8 cellular contexts compared by ENCODE assay signal in the genomic region with DNA sequence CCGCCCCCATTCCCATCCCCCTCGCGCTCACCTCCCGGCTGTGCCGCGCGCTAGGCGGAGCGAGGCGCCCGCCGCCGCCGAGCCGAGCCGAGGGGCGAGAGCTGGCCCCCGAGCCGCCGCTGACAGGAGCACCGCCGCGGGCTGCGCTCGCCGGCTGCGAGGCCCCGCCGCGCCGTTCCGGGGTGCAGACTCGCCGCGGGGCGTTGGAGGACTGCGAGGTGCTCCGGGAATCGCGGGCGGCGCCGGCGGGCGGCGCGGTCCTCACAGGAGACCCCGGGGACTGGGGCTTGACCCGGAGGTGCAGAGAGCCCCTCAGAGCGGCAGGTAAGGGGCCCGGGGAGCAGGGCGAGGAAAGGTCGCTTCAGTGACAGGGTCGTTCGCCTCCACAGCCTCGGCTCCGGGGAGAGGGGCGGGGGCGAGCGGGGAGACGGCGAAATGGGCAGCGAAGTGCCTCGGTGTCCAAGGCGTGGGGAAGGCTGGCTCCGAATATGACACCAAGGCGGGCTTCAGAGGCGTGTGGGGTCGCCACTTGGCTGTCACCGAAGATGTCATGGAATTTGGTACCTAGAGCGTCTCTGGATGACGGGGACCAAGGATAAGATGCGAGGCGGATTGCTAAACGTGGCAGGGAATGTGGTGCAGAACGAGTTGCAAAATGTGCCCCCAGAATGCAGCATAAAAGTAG. TPM values are rescaled to one million over a fixed set of nuclear protein-coding genes. Genes with fewer than 3 reads are reported as not detected.
A peak's percentile ranks its signal among the peaks of the same experiment; 100 is the strongest.
DNase-seq lines count a peak whose midpoint lies in the region; ATAC-seq, FAIRE-seq and TF ChIP-seq lines count a peak whose summit lies in the region.

No MANE protein-coding gene starts in this region.

- H3K36me3 Mint-ChIP-seq in naive thymus-derived CD8-positive, alpha-beta T cell: no peaks in the 10 kb centered on the region

- ATAC-seq in naive thymus-derived CD8-positive, alpha-beta T cell: peak; percentile 52 to 58

- no peak for FAIRE-seq in GM19239 (lab: Jason Lieb, UNC)

- peaks cover 22 to 38% (median 31%) of the 10 kb centered on the region in 4 donors for H3K4me1 Mint-ChIP-seq in naive thymus-derived CD8-positive, alpha-beta T cell

- no peak overlapping the region for H2AFZ ChIP-seq in Karpas-422 (ENCODE audit: low read length)

- H3K4me3 ChIP-seq in Karpas-422 (ENCODE audit: low read length): peak overlapping the region; percentile 79

- no peaks in the 10 kb centered on the region for H3K27me3 ChIP-seq in Karpas-422 (ENCODE audit: low read length)

- H3K4me1 ChIP-seq in Karpas-422 (ENCODE audit: low read length): peaks cover 27% of the 10 kb centered on the region

- H3K4me2 ChIP-seq in Karpas-422 (ENCODE audit: low read depth, low read length, poor library complexity, severe bottlenecking): peak overlapping the region; percentile 82

- H3K9me2 ChIP-seq in Karpas-422 (replicated peaks; ENCODE audit: insufficient read depth, low read length): no peaks in the 10 kb centered on the region

- peaks cover 0 to 2% (median 0%) of the 10 kb centered on the region in 5 donors for H3K27me3 Mint-ChIP-seq in naive thymus-derived CD8-positive, alpha-beta T cell

- peak; percentile 45 for DNase-seq in AG08396 (ENCODE audit: low spot score)
- peak; percentile 13 for DNase-seq in GM19239 (ENCODE audit: insufficient read length, low spot score)
- no peak for DNase-seq in Karpas-422
- peak; percentile 80 for DNase-seq in activated CD8-positive, alpha-beta memory T cell treated with anti-CD3 and anti-CD28 coated beads for 24 hours
- peak; percentile 40 to 45 for DNase-seq in erythroblast (lab: John Stamatoyannopoulos, UW)
- peak in 3 of 10 donors; percentile 27 to 62 (median 52) for DNase-seq in naive thymus-derived CD8-positive, alpha-beta T cell
- DNase-seq in superior temporal gyrus (ENCODE audit: extremely low spot score): peak; percentile 35
- DNase-seq in NCI-H1048 (lab: John Stamatoyannopoulos, UW): no peak

- H3K79me2 ChIP-seq in Karpas-422 (ENCODE audit: low read length): no peaks in the 10 kb centered on the region

- no peaks in the 10 kb centered on the region for H3K9me3 Mint-ChIP-seq in naive thymus-derived CD8-positive, alpha-beta T cell

- no peak for TF ChIP-seq POLR2A in erythroblast (IDR thresholded peaks at IDR 0.05; ENCODE audit: low read length)

- no peak overlapping the region for H3K27ac ChIP-seq in Karpas-422 (ENCODE audit: low read length)

- peak overlapping the region; percentile 84 to 93 (median 89) for H3K4me3 Mint-ChIP-seq in naive thymus-derived CD8-positive, alpha-beta T cell

- H3K9ac ChIP-seq in Karpas-422 (ENCODE audit: low read length): peak overlapping the region; percentile 75

- H3K36me3 ChIP-seq in Karpas-422 (ENCODE audit: insufficient read depth, low read length): no peaks in the 10 kb centered on the region

- peak overlapping the region; percentile 61 to 92 (median 86) for H3K27ac Mint-ChIP-seq in naive thymus-derived CD8-positive, alpha-beta T cell

- POLR2A ChIA-PET in naive thymus-derived CD8-positive, alpha-beta T cell (lab: Charles Lee): interaction anchor here (1.1 to 2.4 kb wide), 2 partner anchors 242 to 311 kb away, joined by 6 to 12 read pairs; no protein-coding TSS in a partner anchor

- 0 out of 2 replicates have a peak, but pooled peaks cover 5% of the 10 kb centered on the region for H4K20me1 ChIP-seq in Karpas-422 (ENCODE audit: insufficient read depth, low read depth, low read length)

- H3K9me3 ChIP-seq in Karpas-422 (ENCODE audit: low read length): no peaks in the 10 kb centered on the region

RNA-seq across cellular contexts. Expression of a gene that starts 0.5 kb away (rescaled TPM):
- 4.9 and 17.7 TPM in 2 replicates for total RNA-seq in Karpas-422 (2014; rRNA removed; shearing (Covaris generic); ENCODE audit: low replicate concordance)
- 10 to 100 TPM; 35.8 to 39.6 TPM for total RNA-seq in naive thymus-derived CD8-positive, alpha-beta T cell
- 1 to 10 TPM; 4.0 to 6.0 (median 5.3) TPM for polyA plus RNA-seq in naive thymus-derived CD8-positive, alpha-beta T cell

Comparison
In these comparisons a context has a peak if more than half of its experiments do, and no peak if none do; other contexts are left out.
1. DNase-seq: peak in AG08396 (single experiment), GM19239 (single experiment), activated CD8-positive, alpha-beta memory T cell treated with anti-CD3 and anti-CD28 coated beads for 24 hours (single experiment), erythroblast (2 of 2) and superior temporal gyrus (single experiment); none in Karpas-422 (single experiment) and NCI-H1048 (single experiment).